1 cellular context compared by ENCODE assay signal in the genomic region with DNA sequence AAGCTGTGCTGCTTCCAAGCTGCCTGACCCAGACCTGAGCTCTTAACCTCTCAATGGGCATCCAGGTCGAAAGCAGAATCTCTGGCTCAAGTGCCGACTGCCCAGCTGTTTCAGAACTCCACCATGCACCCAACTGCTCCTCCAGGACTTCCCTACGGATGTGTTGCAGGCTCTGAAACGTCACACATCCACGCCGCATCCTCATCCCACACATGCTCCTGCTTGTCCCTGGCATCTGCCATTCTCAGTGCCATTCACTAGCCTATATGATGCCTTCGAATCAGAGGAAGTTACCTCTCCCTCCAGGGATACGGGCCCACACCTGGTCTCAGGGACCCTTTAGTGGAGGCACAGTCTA.
TF ChIP-seq lines count a peak whose summit lies in the region.

No MANE protein-coding gene starts in this region.

TF ChIP-seq in HepG2, 621 proteins besides CTCF, POLR2A, EP300 and RAD21:
- TF ChIP-seq RELA (CRISPR knock-in tag; IDR thresholded peaks at IDR 0.05): no peak
- no peak for TF ChIP-seq MIER3 (CRISPR knock-in tag; IDR thresholded peaks at IDR 0.05; ENCODE audit: borderline replicate concordance)
- TF ChIP-seq, protein P1, sequence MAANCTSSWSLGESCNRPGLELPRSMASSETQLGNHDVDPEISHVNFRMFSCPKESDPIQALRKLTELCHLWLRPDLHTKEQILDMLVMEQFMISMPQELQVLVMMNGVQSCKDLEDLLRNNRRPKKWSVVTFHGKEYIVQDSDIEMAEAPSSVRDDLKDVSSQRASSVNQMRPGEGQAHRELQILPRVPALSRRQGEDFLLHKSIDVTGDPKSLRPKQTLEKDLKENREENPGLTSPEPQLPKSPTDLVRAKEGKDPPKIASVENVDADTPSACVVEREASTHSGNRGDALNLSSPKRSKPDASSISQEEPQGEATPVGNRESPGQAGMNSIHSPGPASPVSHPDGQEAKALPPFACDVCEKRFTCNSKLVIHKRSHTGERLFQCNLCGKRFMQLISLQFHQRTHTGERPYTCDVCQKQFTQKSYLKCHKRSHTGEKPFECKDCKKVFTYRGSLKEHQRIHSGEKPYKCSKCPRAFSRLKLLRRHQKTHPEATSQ (CRISPR knock-in tag; IDR thresholded peaks at IDR 0.05; ENCODE audit: borderline replicate concordance): no peak
- no peak for TF ChIP-seq FOXK2 (IDR thresholded peaks at IDR 0.05)
- TF ChIP-seq FOXA1 (IDR thresholded peaks at IDR 0.05): no peak
- TF ChIP-seq FOXA1 (CRISPR knock-in tag; IDR thresholded peaks at IDR 0.05): no peak
- no peak for TF ChIP-seq MAFG (CRISPR knock-in tag; IDR thresholded peaks at IDR 0.05)
- TF ChIP-seq, protein P2, sequence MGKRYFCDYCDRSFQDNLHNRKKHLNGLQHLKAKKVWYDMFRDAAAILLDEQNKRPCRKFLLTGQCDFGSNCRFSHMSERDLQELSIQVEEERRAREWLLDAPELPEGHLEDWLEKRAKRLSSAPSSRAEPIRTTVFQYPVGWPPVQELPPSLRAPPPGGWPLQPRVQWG (CRISPR knock-in tag; IDR thresholded peaks at IDR 0.05; ENCODE audit: borderline replicate concordance, low read depth): no peak
- no peak for TF ChIP-seq SAP130 (CRISPR knock-in tag; IDR thresholded peaks at IDR 0.05; ENCODE audit: low read depth)
- TF ChIP-seq, protein P3, sequence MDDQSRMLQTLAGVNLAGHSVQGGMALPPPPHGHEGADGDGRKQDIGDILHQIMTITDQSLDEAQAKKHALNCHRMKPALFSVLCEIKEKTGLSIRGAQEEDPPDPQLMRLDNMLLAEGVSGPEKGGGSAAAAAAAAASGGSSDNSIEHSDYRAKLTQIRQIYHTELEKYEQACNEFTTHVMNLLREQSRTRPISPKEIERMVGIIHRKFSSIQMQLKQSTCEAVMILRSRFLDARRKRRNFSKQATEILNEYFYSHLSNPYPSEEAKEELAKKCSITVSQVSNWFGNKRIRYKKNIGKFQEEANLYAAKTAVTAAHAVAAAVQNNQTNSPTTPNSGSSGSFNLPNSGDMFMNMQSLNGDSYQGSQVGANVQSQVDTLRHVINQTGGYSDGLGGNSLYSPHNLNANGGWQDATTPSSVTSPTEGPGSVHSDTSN (CRISPR knock-in tag; IDR thresholded peaks at IDR 0.05; ENCODE audit: borderline replicate concordance): no peak
- no peak for TF ChIP-seq ZNF891 (CRISPR knock-in tag; IDR thresholded peaks at IDR 0.05)
- no peak for TF ChIP-seq ZNF468 (CRISPR knock-in tag; IDR thresholded peaks at IDR 0.05)
- TF ChIP-seq ZNF562 (CRISPR knock-in tag; IDR thresholded peaks at IDR 0.05; ENCODE audit: borderline replicate concordance): no peak
- TF ChIP-seq, protein P4, sequence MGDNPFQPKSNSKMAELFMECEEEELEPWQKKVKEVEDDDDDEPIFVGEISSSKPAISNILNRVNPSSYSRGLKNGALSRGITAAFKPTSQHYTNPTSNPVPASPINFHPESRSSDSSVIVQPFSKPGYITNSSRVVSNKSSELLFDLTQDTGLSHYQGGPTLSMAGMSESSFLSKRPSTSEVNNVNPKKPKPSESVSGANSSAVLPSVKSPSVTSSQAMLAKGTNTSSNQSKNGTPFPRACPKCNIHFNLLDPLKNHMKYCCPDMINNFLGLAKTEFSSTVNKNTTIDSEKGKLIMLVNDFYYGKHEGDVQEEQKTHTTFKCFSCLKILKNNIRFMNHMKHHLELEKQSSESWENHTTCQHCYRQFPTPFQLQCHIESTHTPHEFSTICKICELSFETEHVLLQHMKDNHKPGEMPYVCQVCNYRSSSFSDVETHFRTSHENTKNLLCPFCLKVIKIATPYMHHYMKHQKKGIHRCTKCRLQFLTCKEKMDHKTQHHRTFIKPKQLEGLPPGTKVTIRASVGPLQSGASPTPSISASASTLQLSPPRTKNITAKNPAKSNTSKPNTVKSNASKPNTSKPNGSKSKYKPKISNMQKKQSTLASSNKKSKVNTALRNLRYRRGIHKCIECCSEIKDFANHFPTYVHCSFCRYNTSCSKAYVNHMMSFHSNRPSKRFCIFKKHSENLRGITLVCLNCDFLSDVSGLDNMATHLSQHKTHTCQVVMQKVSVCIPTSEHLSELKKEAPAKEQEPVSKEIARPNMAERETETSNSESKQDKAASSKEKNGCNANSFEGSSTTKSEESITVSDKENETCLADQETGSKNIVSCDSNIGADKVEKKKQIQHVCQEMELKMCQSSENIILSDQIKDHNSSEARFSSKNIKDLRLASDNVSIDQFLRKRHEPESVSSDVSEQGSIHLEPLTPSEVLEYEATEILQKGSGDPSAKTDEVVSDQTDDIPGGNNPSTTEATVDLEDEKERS (CRISPR knock-in tag; IDR thresholded peaks at IDR 0.05): no peak
- TF ChIP-seq, protein P5, sequence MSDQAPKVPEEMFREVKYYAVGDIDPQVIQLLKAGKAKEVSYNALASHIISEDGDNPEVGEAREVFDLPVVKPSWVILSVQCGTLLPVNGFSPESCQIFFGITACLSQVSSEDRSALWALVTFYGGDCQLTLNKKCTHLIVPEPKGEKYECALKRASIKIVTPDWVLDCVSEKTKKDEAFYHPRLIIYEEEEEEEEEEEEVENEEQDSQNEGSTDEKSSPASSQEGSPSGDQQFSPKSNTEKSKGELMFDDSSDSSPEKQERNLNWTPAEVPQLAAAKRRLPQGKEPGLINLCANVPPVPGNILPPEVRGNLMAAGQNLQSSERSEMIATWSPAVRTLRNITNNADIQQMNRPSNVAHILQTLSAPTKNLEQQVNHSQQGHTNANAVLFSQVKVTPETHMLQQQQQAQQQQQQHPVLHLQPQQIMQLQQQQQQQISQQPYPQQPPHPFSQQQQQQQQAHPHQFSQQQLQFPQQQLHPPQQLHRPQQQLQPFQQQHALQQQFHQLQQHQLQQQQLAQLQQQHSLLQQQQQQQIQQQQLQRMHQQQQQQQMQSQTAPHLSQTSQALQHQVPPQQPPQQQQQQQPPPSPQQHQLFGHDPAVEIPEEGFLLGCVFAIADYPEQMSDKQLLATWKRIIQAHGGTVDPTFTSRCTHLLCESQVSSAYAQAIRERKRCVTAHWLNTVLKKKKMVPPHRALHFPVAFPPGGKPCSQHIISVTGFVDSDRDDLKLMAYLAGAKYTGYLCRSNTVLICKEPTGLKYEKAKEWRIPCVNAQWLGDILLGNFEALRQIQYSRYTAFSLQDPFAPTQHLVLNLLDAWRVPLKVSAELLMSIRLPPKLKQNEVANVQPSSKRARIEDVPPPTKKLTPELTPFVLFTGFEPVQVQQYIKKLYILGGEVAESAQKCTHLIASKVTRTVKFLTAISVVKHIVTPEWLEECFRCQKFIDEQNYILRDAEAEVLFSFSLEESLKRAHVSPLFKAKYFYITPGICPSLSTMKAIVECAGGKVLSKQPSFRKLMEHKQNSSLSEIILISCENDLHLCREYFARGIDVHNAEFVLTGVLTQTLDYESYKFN (CRISPR knock-in tag; conservative IDR thresholded peaks at IDR 0.05): no peak
- TF ChIP-seq, protein P6, sequence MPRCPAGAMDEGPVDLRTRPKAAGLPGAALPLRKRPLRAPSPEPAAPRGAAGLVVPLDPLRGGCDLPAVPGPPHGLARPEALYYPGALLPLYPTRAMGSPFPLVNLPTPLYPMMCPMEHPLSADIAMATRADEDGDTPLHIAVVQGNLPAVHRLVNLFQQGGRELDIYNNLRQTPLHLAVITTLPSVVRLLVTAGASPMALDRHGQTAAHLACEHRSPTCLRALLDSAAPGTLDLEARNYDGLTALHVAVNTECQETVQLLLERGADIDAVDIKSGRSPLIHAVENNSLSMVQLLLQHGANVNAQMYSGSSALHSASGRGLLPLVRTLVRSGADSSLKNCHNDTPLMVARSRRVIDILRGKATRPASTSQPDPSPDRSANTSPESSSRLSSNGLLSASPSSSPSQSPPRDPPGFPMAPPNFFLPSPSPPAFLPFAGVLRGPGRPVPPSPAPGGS (CRISPR knock-in tag; IDR thresholded peaks at IDR 0.05): no peak
- no peak for TF ChIP-seq ZFP36L2 (CRISPR knock-in tag; IDR thresholded peaks at IDR 0.05)
- no peak for TF ChIP-seq PPARG (CRISPR knock-in tag; conservative IDR thresholded peaks at IDR 0.05)
- no peak for TF ChIP-seq ZNF33B (CRISPR knock-in tag; IDR thresholded peaks at IDR 0.05)
- TF ChIP-seq ZNF329 (CRISPR knock-in tag; IDR thresholded peaks at IDR 0.05; ENCODE audit: low read depth): no peak
- TF ChIP-seq, protein P7, sequence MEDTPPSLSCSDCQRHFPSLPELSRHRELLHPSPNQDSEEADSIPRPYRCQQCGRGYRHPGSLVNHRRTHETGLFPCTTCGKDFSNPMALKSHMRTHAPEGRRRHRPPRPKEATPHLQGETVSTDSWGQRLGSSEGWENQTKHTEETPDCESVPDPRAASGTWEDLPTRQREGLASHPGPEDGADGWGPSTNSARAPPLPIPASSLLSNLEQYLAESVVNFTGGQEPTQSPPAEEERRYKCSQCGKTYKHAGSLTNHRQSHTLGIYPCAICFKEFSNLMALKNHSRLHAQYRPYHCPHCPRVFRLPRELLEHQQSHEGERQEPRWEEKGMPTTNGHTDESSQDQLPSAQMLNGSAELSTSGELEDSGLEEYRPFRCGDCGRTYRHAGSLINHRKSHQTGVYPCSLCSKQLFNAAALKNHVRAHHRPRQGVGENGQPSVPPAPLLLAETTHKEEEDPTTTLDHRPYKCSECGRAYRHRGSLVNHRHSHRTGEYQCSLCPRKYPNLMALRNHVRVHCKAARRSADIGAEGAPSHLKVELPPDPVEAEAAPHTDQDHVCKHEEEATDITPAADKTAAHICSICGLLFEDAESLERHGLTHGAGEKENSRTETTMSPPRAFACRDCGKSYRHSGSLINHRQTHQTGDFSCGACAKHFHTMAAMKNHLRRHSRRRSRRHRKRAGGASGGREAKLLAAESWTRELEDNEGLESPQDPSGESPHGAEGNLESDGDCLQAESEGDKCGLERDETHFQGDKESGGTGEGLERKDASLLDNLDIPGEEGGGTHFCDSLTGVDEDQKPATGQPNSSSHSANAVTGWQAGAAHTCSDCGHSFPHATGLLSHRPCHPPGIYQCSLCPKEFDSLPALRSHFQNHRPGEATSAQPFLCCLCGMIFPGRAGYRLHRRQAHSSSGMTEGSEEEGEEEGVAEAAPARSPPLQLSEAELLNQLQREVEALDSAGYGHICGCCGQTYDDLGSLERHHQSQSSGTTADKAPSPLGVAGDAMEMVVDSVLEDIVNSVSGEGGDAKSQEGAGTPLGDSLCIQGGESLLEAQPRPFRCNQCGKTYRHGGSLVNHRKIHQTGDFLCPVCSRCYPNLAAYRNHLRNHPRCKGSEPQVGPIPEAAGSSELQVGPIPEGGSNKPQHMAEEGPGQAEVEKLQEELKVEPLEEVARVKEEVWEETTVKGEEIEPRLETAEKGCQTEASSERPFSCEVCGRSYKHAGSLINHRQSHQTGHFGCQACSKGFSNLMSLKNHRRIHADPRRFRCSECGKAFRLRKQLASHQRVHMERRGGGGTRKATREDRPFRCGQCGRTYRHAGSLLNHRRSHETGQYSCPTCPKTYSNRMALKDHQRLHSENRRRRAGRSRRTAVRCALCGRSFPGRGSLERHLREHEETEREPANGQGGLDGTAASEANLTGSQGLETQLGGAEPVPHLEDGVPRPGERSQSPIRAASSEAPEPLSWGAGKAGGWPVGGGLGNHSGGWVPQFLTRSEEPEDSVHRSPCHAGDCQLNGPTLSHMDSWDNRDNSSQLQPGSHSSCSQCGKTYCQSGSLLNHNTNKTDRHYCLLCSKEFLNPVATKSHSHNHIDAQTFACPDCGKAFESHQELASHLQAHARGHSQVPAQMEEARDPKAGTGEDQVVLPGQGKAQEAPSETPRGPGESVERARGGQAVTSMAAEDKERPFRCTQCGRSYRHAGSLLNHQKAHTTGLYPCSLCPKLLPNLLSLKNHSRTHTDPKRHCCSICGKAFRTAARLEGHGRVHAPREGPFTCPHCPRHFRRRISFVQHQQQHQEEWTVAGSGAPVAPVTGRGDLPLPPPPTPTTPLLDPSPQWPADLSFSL (CRISPR knock-in tag; IDR thresholded peaks at IDR 0.05): no peak
TF ChIP-seq in HepG2: peak in this region for 0.
